In the genomic region with DNA sequence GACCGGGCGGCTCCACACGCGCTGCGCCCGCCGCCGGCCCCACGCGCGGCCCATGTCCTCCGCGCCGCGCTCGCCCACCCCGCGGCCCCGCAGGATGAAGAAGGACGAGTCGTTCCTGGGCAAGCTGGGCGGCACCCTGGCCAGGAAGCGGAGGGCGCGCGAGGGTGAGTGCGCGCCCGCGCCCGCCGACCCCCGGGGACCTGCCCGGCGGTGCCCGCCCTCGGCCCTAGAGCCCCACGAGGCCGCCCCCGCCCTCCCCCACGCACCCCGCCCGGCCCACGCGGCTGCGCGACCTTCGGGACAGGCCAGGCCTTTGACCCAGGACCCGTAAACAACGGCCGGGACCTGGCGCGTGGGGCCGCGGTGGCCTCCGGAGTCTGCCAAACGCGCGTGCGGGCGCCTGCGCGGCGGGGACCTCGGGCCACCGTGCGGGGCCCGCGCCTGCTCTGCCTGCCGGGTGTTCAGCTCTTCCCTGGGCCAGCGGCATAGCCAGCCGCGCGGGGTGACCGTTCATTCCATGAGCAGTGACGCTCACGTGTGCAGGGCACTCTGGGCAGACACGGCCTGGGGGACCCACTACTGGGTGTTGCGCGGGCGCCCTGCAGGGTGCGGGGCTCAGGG, we compare ENCODE assay signal across 1 cellular context.
TF ChIP-seq lines count a peak whose summit lies in the region.

A gene with protein sequence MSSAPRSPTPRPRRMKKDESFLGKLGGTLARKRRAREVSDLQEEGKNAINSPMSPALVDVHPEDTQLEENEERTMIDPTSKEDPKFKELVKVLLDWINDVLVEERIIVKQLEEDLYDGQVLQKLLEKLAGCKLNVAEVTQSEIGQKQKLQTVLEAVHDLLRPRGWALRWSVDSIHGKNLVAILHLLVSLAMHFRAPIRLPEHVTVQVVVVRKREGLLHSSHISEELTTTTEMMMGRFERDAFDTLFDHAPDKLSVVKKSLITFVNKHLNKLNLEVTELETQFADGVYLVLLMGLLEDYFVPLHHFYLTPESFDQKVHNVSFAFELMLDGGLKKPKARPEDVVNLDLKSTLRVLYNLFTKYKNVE (plus strand): TSS at position 15 of the 621 bp plus-strand sequence. CDS start 38 bp downstream, at position 53.

TF ChIP-seq in HepG2, 621 proteins besides CTCF, POLR2A, EP300 and RAD21 (continued from another document):
- TF ChIP-seq, protein P1, sequence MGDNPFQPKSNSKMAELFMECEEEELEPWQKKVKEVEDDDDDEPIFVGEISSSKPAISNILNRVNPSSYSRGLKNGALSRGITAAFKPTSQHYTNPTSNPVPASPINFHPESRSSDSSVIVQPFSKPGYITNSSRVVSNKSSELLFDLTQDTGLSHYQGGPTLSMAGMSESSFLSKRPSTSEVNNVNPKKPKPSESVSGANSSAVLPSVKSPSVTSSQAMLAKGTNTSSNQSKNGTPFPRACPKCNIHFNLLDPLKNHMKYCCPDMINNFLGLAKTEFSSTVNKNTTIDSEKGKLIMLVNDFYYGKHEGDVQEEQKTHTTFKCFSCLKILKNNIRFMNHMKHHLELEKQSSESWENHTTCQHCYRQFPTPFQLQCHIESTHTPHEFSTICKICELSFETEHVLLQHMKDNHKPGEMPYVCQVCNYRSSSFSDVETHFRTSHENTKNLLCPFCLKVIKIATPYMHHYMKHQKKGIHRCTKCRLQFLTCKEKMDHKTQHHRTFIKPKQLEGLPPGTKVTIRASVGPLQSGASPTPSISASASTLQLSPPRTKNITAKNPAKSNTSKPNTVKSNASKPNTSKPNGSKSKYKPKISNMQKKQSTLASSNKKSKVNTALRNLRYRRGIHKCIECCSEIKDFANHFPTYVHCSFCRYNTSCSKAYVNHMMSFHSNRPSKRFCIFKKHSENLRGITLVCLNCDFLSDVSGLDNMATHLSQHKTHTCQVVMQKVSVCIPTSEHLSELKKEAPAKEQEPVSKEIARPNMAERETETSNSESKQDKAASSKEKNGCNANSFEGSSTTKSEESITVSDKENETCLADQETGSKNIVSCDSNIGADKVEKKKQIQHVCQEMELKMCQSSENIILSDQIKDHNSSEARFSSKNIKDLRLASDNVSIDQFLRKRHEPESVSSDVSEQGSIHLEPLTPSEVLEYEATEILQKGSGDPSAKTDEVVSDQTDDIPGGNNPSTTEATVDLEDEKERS (CRISPR knock-in tag; IDR thresholded peaks at IDR 0.05), result no peak
- TF ChIP-seq MIER2 (CRISPR knock-in tag; IDR thresholded peaks at IDR 0.05) (no peak), NFATC3 (CRISPR knock-in tag; IDR thresholded peaks at IDR 0.05) (no peak), BHLHE40 (IDR thresholded peaks at IDR 0.05; ENCODE audit: low read length) (no peak)
- TF ChIP-seq, protein P2, sequence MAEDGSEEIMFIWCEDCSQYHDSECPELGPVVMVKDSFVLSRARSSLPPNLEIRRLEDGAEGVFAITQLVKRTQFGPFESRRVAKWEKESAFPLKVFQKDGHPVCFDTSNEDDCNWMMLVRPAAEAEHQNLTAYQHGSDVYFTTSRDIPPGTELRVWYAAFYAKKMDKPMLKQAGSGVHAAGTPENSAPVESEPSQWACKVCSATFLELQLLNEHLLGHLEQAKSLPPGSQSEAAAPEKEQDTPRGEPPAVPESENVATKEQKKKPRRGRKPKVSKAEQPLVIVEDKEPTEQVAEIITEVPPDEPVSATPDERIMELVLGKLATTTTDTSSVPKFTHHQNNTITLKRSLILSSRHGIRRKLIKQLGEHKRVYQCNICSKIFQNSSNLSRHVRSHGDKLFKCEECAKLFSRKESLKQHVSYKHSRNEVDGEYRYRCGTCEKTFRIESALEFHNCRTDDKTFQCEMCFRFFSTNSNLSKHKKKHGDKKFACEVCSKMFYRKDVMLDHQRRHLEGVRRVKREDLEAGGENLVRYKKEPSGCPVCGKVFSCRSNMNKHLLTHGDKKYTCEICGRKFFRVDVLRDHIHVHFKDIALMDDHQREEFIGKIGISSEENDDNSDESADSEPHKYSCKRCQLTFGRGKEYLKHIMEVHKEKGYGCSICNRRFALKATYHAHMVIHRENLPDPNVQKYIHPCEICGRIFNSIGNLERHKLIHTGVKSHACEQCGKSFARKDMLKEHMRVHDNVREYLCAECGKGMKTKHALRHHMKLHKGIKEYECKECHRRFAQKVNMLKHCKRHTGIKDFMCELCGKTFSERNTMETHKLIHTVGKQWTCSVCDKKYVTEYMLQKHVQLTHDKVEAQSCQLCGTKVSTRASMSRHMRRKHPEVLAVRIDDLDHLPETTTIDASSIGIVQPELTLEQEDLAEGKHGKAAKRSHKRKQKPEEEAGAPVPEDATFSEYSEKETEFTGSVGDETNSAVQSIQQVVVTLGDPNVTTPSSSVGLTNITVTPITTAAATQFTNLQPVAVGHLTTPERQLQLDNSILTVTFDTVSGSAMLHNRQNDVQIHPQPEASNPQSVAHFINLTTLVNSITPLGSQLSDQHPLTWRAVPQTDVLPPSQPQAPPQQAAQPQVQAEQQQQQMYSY (CRISPR knock-in tag; IDR thresholded peaks at IDR 0.05), result no peak
